Comparison of ENCODE assay signal across 1 cellular context in the genomic region with DNA sequence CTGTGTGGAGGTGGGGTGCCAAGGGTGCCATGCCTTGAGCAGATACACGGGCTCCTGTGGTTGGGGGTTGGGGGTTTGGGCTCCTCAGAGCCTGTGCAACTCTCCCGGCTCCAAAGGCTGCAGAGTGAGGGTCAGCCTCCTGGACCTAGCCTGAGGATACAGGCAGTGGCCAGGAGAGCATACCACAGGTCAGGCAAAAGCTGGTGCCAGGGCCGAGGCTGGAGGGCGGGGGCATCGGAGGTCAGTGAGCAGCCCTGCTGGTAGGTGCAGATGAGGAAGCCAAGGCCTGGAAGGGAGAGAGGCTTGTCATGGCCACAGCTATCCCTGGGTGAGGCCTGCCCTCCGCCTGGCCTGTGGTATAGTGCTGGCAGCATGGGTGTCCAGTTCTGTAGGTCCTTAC.
TF ChIP-seq lines count a peak whose summit lies in the region.

No MANE protein-coding gene starts in this region.

TF ChIP-seq in IMR-90, 13 proteins besides CTCF, POLR2A, EP300 and RAD21 (continued from another document):
- TF ChIP-seq, protein P1, sequence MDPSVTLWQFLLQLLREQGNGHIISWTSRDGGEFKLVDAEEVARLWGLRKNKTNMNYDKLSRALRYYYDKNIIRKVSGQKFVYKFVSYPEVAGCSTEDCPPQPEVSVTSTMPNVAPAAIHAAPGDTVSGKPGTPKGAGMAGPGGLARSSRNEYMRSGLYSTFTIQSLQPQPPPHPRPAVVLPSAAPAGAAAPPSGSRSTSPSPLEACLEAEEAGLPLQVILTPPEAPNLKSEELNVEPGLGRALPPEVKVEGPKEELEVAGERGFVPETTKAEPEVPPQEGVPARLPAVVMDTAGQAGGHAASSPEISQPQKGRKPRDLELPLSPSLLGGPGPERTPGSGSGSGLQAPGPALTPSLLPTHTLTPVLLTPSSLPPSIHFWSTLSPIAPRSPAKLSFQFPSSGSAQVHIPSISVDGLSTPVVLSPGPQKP (IDR thresholded peaks at IDR 0.05; ENCODE audit: borderline replicate concordance, low read depth, low read length) = no peak
- no peak for TF ChIP-seq CHD1 (IDR thresholded peaks at IDR 0.05; ENCODE audit: low read depth, low read length)
- TF ChIP-seq RFX5 (IDR thresholded peaks at IDR 0.05; ENCODE audit: low read depth, low read length) = no peak
- TF ChIP-seq, protein P2, sequence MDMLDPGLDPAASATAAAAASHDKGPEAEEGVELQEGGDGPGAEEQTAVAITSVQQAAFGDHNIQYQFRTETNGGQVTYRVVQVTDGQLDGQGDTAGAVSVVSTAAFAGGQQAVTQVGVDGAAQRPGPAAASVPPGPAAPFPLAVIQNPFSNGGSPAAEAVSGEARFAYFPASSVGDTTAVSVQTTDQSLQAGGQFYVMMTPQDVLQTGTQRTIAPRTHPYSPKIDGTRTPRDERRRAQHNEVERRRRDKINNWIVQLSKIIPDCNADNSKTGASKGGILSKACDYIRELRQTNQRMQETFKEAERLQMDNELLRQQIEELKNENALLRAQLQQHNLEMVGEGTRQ (IDR thresholded peaks at IDR 0.05; ENCODE audit: low read depth, low read length) = no peak
- no peak for TF ChIP-seq MAZ (IDR thresholded peaks at IDR 0.05; ENCODE audit: borderline replicate concordance, low read depth, low read length)
- TF ChIP-seq MXI1 (IDR thresholded peaks at IDR 0.05; ENCODE audit: borderline replicate concordance, low read depth, low read length) = no peak
- TF ChIP-seq FOS (IDR thresholded peaks at IDR 0.05; ENCODE audit: low read depth, low read length) = no peak
